10 cellular contexts compared by ENCODE assay signal in the genomic region with DNA sequence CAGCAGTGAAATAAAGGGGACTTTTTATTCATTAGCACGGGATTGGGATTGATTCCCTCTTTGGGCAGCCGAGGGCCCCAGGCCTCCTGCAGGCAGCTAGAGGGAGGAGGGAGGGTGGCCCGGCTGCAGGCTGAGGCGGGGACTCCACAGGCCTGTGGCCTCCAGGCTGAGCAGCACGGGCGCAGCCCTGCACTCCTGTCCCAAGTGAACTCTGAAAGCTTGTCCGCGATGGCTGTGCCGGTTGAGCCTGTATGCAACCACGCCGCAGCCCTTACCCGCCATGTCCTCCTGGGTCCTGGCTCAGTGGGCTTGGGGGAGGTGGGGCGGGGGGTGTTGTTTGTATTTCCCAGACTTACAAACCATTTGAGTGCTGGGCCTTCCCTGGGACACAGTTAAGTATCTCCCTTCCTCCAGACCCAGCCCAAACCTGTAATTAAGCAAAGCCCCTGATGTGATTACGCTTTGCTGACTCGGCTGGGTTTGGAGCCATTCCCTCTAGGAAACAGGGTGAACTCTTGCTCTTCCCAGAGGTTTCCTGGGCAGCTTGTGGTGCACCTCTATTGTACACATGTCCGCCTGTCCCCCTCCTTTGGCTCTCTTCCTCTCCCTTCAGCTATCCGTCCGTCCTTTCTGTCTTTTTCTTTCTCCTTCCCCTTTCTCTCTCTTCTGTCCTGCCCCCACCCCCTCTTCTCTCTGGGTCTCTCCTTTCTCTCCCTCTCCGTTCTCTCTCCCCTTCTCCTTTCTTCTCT. TPM values are rescaled to one million over a fixed set of nuclear protein-coding genes. Genes with fewer than 3 reads are reported as not detected.
DNase-seq lines count a peak whose midpoint lies in the region; ATAC-seq and TF ChIP-seq lines count a peak whose summit lies in the region.
"Had no signal": no experiment of that assay in that cellular context is flagged by ENCODE, and none has a peak within 500 bp of the region (broad histone marks: within the 10 kb centered on the region; RNA-seq: fewer than 3 reads in every experiment).

No MANE protein-coding gene starts in this region.

- H3K9me3 ChIP-seq in body of pancreas (no peaks in the 10 kb centered on the region), OCI-LY7 (ENCODE audit: low read length) (no peaks in the 10 kb centered on the region)

- peaks cover 56% of the 10 kb centered on the region for H3K4me1 Mint-ChIP-seq in osteocyte (ENCODE audit: unreplicated experiment)

- CTCF ChIA-PET in OCI-LY7 (lab: Charles Lee; ENCODE audit: unreplicated experiment), result no interaction called here

- H3K79me2 ChIP-seq in OCI-LY7 (ENCODE audit: insufficient read depth, low read depth, low read length), result no peaks in the 10 kb centered on the region

- no peaks in the 10 kb centered on the region for H3K9me2 ChIP-seq in OCI-LY7 (ENCODE audit: insufficient read depth, low read length)

- H3K36me3 Mint-ChIP-seq in osteocyte (ENCODE audit: unreplicated experiment), result no peaks in the 10 kb centered on the region

- H3K4me1 ChIP-seq in body of pancreas (peaks cover 42% of the 10 kb centered on the region), OCI-LY7 (ENCODE audit: insufficient read depth, low read length, poor library complexity, severe bottlenecking) (no peaks in the 10 kb centered on the region)

- no peaks in the 10 kb centered on the region for H3K9me3 Mint-ChIP-seq in osteocyte (ENCODE audit: unreplicated experiment)
- H3K9me3 Mint-ChIP-seq: T-helper 1 cell treated with Interleukin-12 subunit alpha and Interleukin-12 subunit beta and Interleukin-4 antibody, amounts not matched to agents 30 μg/mL and 1 μg/mL, for 36 hours had no signal

- ATAC-seq in HG03139 (IDR thresholded peaks at IDR 0.05; ENCODE audit: unreplicated experiment) (no peak), body of pancreas (no peak)

- no peak overlapping the region for H2AFZ ChIP-seq in OCI-LY7 (ENCODE audit: low read length)

- H4K20me1 ChIP-seq in OCI-LY7 (ENCODE audit: insufficient read depth, low read length), result no peaks in the 10 kb centered on the region

- no peak overlapping the region for H3K27ac ChIP-seq in body of pancreas
- no peak overlapping the region for H3K27ac ChIP-seq in OCI-LY7 (ENCODE audit: low read depth, low read length, poor library complexity, severe bottlenecking)

- 53 to 71% methylated on average over 15 to 19 of the region's 19 CpGs for WGBS in body of pancreas, 2 donors

- no peak overlapping the region for H3K4me2 ChIP-seq in OCI-LY7 (ENCODE audit: low read length)

- H3K27me3 Mint-ChIP-seq in osteocyte (ENCODE audit: unreplicated experiment), result no peaks in the 10 kb centered on the region

- intact Hi-C loops in body of pancreas (cut with DNase I) (no loop called here), OCI-LY7 (cut with micrococcal nuclease; ENCODE audit: unreplicated experiment) (no loop called here)

- DNase-seq in AG10803 (ENCODE audit: low read depth) (no peak), NCI-H69 (lab: John Stamatoyannopoulos, UW) (peak; percentile 65), fibroblast of the aortic adventitia (ENCODE audit: low read depth) (peak; percentile 50), osteocyte (ENCODE audit: extremely low spot score, unreplicated experiment) (peak; percentile 87), body of pancreas (no peak), OCI-LY7 (ENCODE audit: low spot score) (no peak)
- DNase-seq in activated T-cell treated with anti-CD3 and anti-CD28 coated beads, Interleukin-2, amount 50 U/mL, for 1 hour, result no peak
- DNase-seq: DMS79 had no signal

- H3K27me3 ChIP-seq in body of pancreas, result peaks cover 0 to 37% of the 10 kb centered on the region in 2 donors

- H3K4me3 ChIP-seq in AG10803 (ENCODE audit: low read length) (peak overlapping the region; percentile 42), fibroblast of the aortic adventitia (ENCODE audit: low read depth, low read length) (peak overlapping the region; percentile 57), body of pancreas (no peak overlapping the region), OCI-LY7 (ENCODE audit: low read depth, low read length, poor library complexity, severe bottlenecking) (no peak overlapping the region)

- H3K36me3 ChIP-seq in body of pancreas (replicated peaks in 1 of 2; ENCODE audit: insufficient read depth in 1 of 2, low read depth in 2 of 2) (no peaks in the 10 kb centered on the region), OCI-LY7 (ENCODE audit: insufficient read depth, low read length) (no peaks in the 10 kb centered on the region)

- no TSS peak for BruUV-seq in OCI-LY7 (replicated peaks; lab: Mats Ljungman, UMichigan)

- TF ChIP-seq CTCF in AG10803 (conservative IDR thresholded peaks at IDR 0.05; ENCODE audit: low read length) (no peak), fibroblast of the aortic adventitia (IDR thresholded peaks at IDR 0.05; ENCODE audit: insufficient read depth, low read length) (peak; percentile 40), osteocyte (IDR thresholded peaks at IDR 0.05) (no peak), body of pancreas (IDR thresholded peaks at IDR 0.05) (no peak), OCI-LY7 (conservative IDR thresholded peaks at IDR 0.05; ENCODE audit: low read length) (no peak)

- H3K27ac Mint-ChIP-seq in osteocyte (ENCODE audit: unreplicated experiment), result peak overlapping the region; percentile 93
- H3K27ac Mint-ChIP-seq: T-helper 1 cell treated with Interleukin-12 subunit alpha and Interleukin-12 subunit beta and Interleukin-4 antibody, amounts not matched to agents 30 μg/mL and 1 μg/mL, for 36 hours had no signal

- TF ChIP-seq POLR2A in body of pancreas (IDR thresholded peaks at IDR 0.05), result no peak

- POLR2A ChIA-PET in OCI-LY7 (lab: Charles Lee), result no interaction called here

- H3K4me3 Mint-ChIP-seq in osteocyte (ENCODE audit: unreplicated experiment), result peak overlapping the region; percentile 73
- H3K4me3 Mint-ChIP-seq: T-helper 1 cell treated with Interleukin-12 subunit alpha and Interleukin-12 subunit beta and Interleukin-4 antibody, amounts not matched to agents 30 μg/mL and 1 μg/mL, for 36 hours had no signal

RNA-seq across cellular contexts. Expression of gene GLI2, which starts 5.3 kb away (rescaled TPM):
- total RNA-seq in fibroblast of the aortic adventitia (ENCODE audit: low replicate concordance), result 1.9 and 5.3 TPM in 2 replicates
- total RNA-seq in osteocyte, result 33.2 and 34.2 TPM in 2 replicates
- total RNA-seq in body of pancreas, result 1 to 10 TPM; 1.0 to 1.3 TPM
- not detected in 2 replicates for total RNA-seq in OCI-LY7 (2014; rRNA removed; shearing (Covaris generic))
- not detected in 2 replicates for total RNA-seq in OCI-LY7 (2022)

Comparison
In these comparisons a context has a peak if more than half of its experiments do, and no peak if none do; other contexts are left out.
1. DNase-seq: peak in NCI-H69 (single experiment), fibroblast of the aortic adventitia (single experiment) and osteocyte (single experiment); none in AG10803 (single experiment), activated T-cell treated with anti-CD3 and anti-CD28 coated beads, Interleukin-2, amount 50 U/mL, for 1 hour (single experiment), body of pancreas (0 of 4) and OCI-LY7 (single experiment).
2. H3K4me3 ChIP-seq: peak in AG10803 (single experiment) and fibroblast of the aortic adventitia (single experiment); none in body of pancreas (0 of 2) and OCI-LY7 (single experiment).